Comparison of ENCODE assay signal across 16 cellular contexts in the genomic region with DNA sequence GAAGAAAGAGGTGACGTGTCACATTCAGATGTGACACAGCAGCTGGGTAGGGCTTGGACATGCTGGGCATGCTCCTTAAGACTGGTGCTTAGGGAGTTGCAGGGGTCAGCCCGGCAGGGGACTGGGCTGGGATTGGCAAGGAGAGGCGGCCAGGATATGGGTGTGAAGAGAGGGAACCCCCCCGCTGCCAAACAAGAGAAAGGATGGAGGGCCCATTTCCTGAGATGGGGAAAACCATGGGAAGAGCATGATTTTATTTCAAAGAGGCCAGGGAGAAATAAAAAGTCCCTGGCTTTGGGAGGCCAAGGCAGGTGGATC. TPM values are rescaled to one million over a fixed set of nuclear protein-coding genes. Genes with fewer than 3 reads are reported as not detected.
DNase-seq lines count a peak whose midpoint lies in the region; ATAC-seq, FAIRE-seq and TF ChIP-seq lines count a peak whose summit lies in the region.
"Had no signal": no experiment of that assay in that cellular context is flagged by ENCODE, and none has a peak within 500 bp of the region (broad histone marks: within the 10 kb centered on the region; RNA-seq: fewer than 3 reads in every experiment).

No MANE protein-coding gene starts in this region.

- no peak overlapping the region for H3K9ac ChIP-seq in astrocyte (ENCODE audit: low read length)

- H3K36me3 Mint-ChIP-seq in CD8-positive, alpha-beta memory T cell = peaks cover 5 to 73% (median 15%) of the 10 kb centered on the region in 3 donors
- peaks cover 42% of the 10 kb centered on the region for H3K36me3 Mint-ChIP-seq in astrocyte (ENCODE audit: low read depth, unreplicated experiment)
- H3K36me3 Mint-ChIP-seq in neural crest cell (ENCODE audit: low read depth) = peaks cover 42% of the 10 kb centered on the region

- H3K27me3 ChIP-seq in CD8-positive, alpha-beta memory T cell (ENCODE audit: insufficient read depth, low read length, poor library complexity, severe bottlenecking) = no peaks in the 10 kb centered on the region
- H3K27me3 ChIP-seq in HL-60 (ENCODE audit: insufficient read depth, poor library complexity, severe bottlenecking) (no peaks in the 10 kb centered on the region), astrocyte (ENCODE audit: insufficient read depth, low read length) (no peaks in the 10 kb centered on the region)

- no peak overlapping the region for H3K4me2 ChIP-seq in astrocyte (ENCODE audit: low read length)

- H3K79me2 ChIP-seq in astrocyte (ENCODE audit: insufficient read depth, low read length) = peaks cover 73% of the 10 kb centered on the region

- no peaks in the 10 kb centered on the region for H3K9me3 Mint-ChIP-seq in CD8-positive, alpha-beta memory T cell
- H3K9me3 Mint-ChIP-seq in astrocyte (ENCODE audit: unreplicated experiment) (no peaks in the 10 kb centered on the region), neural crest cell (no peaks in the 10 kb centered on the region)

- H2AFZ ChIP-seq in astrocyte (ENCODE audit: low read depth, low read length) = no peak overlapping the region

- H3K4me3 Mint-ChIP-seq in CD8-positive, alpha-beta memory T cell = peak overlapping the region in 2 of 7 donors; percentile 30 to 43
- peak overlapping the region; percentile 72 for H3K4me3 Mint-ChIP-seq in astrocyte (ENCODE audit: unreplicated experiment)
- peak overlapping the region; percentile 88 for H3K4me3 Mint-ChIP-seq in neural crest cell

- TF ChIP-seq CTCF in HL-60 (IDR thresholded peaks at IDR 0.05; ENCODE audit: insufficient read depth, low read length) = no peak
- no peak for TF ChIP-seq CTCF in astrocyte (IDR thresholded peaks at IDR 0.05; ENCODE audit: insufficient read depth, low read depth, low read length)
- TF ChIP-seq CTCF in neural crest cell (conservative IDR thresholded peaks at IDR 0.05) = no peak

- no peak overlapping the region for H3K4me3 ChIP-seq in CD8-positive, alpha-beta memory T cell (ENCODE audit: low read length)
- no peak overlapping the region for H3K4me3 ChIP-seq in HL-60 (replicated peaks; ENCODE audit: insufficient read depth, low read length)
- no peak overlapping the region for H3K4me3 ChIP-seq in astrocyte (ENCODE audit: insufficient read depth, low read depth, low read length)
- H3K4me3 ChIP-seq: mucosa of descending colon had no signal

- peaks cover 76% of the 10 kb centered on the region for H3K4me1 ChIP-seq in CD8-positive, alpha-beta memory T cell (ENCODE audit: insufficient read depth, low read length)
- H3K4me1 ChIP-seq in astrocyte (ENCODE audit: insufficient read depth, low read length) = peaks cover 17% of the 10 kb centered on the region

- POLR2A ChIA-PET in CD8-positive, alpha-beta memory T cell (lab: Charles Lee) = no interaction called here

- peaks cover 71 to 90% (median 82%) of the 10 kb centered on the region in 3 donors for H3K4me1 Mint-ChIP-seq in CD8-positive, alpha-beta memory T cell
- H3K4me1 Mint-ChIP-seq in astrocyte (ENCODE audit: low read depth, unreplicated experiment) (peaks cover 28% of the 10 kb centered on the region), neural crest cell (peaks cover 73% of the 10 kb centered on the region)

- no peaks in the 10 kb centered on the region for H3K9me3 ChIP-seq in CD8-positive, alpha-beta memory T cell (ENCODE audit: low read length)
- H3K9me3 ChIP-seq in astrocyte (ENCODE audit: insufficient read depth, low read depth, low read length) = no peaks in the 10 kb centered on the region
- H3K9me3 ChIP-seq: mucosa of descending colon had no signal

- CTCF ChIA-PET in CD8-positive, alpha-beta memory T cell (lab: Charles Lee) = interaction anchor here (1.2 to 1.9 kb wide), 4 partner anchors 9 to 127 kb away, joined by 3 to 9 read pairs (median 3); no protein-coding TSS in a partner anchor

- H3K27me3 Mint-ChIP-seq in CD8-positive, alpha-beta memory T cell = peaks cover 0 to 4% of the 10 kb centered on the region in 2 donors
- H3K27me3 Mint-ChIP-seq in astrocyte (ENCODE audit: low read depth, unreplicated experiment) (no peaks in the 10 kb centered on the region), neural crest cell (ENCODE audit: low read depth) (peaks cover 44% of the 10 kb centered on the region)

- peaks cover 94% of the 10 kb centered on the region for H4K20me1 ChIP-seq in astrocyte (ENCODE audit: insufficient read depth, low read length)

- no peak overlapping the region for H3K27ac ChIP-seq in CD8-positive, alpha-beta memory T cell (ENCODE audit: low read depth, low read length)
- H3K27ac ChIP-seq in HL-60 (replicated peaks) (peak overlapping the region; percentile 83; the same call in 1 of the 2 replicates), astrocyte (ENCODE audit: low read depth, low read length) (no peak overlapping the region)

- no peak for FAIRE-seq in astrocyte (lab: Jason Lieb, UNC)
- FAIRE-seq: colon, G401.6 had no signal

- H3K36me3 ChIP-seq in CD8-positive, alpha-beta memory T cell (ENCODE audit: insufficient read depth, low read length) = peaks cover 43% of the 10 kb centered on the region
- H3K36me3 ChIP-seq in astrocyte (ENCODE audit: insufficient read depth, low read length) = peaks cover 36% of the 10 kb centered on the region

- H3K27ac Mint-ChIP-seq in CD8-positive, alpha-beta memory T cell = peak overlapping the region; percentile 34 to 97 (median 77)
- H3K27ac Mint-ChIP-seq in astrocyte (ENCODE audit: unreplicated experiment) (peak overlapping the region; percentile 77), neural crest cell (ENCODE audit: unreplicated experiment) (no peak overlapping the region)

- DNase-seq in CD8-positive, alpha-beta memory T cell = no peak
- DNase-seq in HL-60 (ENCODE audit: low read depth in 1 of 2, low spot score in 1 of 2) (no peak), astrocyte (ENCODE audit: low read depth) (no peak), neural crest cell (ENCODE audit: low read depth, low spot score) (no peak), globus pallidus (ENCODE audit: low spot score) (no peak), NCI-H2196 treated with DMSO at 0.1 percent for 48 hours (lab: John Stamatoyannopoulos, UW; ENCODE audit: unreplicated experiment) (no peak)
- DNase-seq: NCI-H1930; Right ventricle myocardium superior; stimulated activated CD4-positive, alpha-beta T cell treated with anti-CD3 and anti-CD28 coated beads, Interleukin-12 subunit alpha, Interleukin-12 subunit beta, amount 100 ng/mL, for 4 hours had no signal

- ATAC-seq in HG02642 (IDR thresholded peaks at IDR 0.05; ENCODE audit: poor library complexity, unreplicated experiment) = no peak
- no peak for ATAC-seq in HG03457 (IDR thresholded peaks at IDR 0.05; ENCODE audit: unreplicated experiment)
- ATAC-seq: mucosa of descending colon; stimulated activated naive CD8-positive, alpha-beta T cell treated with anti-CD3 and anti-CD28 coated beads, Interleukin-15, Interleukin-2, amounts not matched to agents 100 U/mL and 50 U/mL, for 24 hours had no signal

RNA-seq across cellular contexts. Expression of gene ATF4, which starts 5.3 kb away (rescaled TPM):
- total RNA-seq in CD8-positive, alpha-beta memory T cell = 100 to 1,000 TPM; 757 to 758 TPM
- polyA plus RNA-seq in CD8-positive, alpha-beta memory T cell = 103 TPM
- total RNA-seq in astrocyte = 502 and 508 TPM in 2 replicates
- total RNA-seq in neural crest cell = 363 and 364 TPM in 2 replicates

RNA-seq across cellular contexts. Expression of gene RPS19BP1, which starts 6.9 kb away (rescaled TPM):
- total RNA-seq in CD8-positive, alpha-beta memory T cell = 100 to 1,000 TPM; 158 to 160 TPM
- polyA plus RNA-seq in CD8-positive, alpha-beta memory T cell = 128 TPM
- total RNA-seq in astrocyte (45.5 and 58.7 TPM in 2 replicates), neural crest cell (67.5 and 72.6 TPM in 2 replicates)

RNA-seq across cellular contexts. Expression of gene MIEF1, which starts 23.5 kb away (rescaled TPM):
- 10 to 100 TPM; 59.9 to 60.9 TPM for total RNA-seq in CD8-positive, alpha-beta memory T cell
- polyA plus RNA-seq in CD8-positive, alpha-beta memory T cell = 29.4 TPM
- total RNA-seq in astrocyte (34.2 and 35.6 TPM in 2 replicates), neural crest cell (43.3 and 45.0 TPM in 2 replicates)

RNA-seq across cellular contexts. Expression of gene CACNA1I, which starts 44.9 kb away (rescaled TPM):
- total RNA-seq in CD8-positive, alpha-beta memory T cell = 1 to 10 TPM; 4.6 TPM
- polyA plus RNA-seq in CD8-positive, alpha-beta memory T cell = 0.71 TPM
- total RNA-seq in astrocyte (0.11 and 0.17 TPM in 2 replicates), neural crest cell (0.07 TPM in 2 replicates)
- total RNA-seq: glomerular endothelial cell had no signal
